1 cellular context compared by ENCODE assay signal in the genomic region with DNA sequence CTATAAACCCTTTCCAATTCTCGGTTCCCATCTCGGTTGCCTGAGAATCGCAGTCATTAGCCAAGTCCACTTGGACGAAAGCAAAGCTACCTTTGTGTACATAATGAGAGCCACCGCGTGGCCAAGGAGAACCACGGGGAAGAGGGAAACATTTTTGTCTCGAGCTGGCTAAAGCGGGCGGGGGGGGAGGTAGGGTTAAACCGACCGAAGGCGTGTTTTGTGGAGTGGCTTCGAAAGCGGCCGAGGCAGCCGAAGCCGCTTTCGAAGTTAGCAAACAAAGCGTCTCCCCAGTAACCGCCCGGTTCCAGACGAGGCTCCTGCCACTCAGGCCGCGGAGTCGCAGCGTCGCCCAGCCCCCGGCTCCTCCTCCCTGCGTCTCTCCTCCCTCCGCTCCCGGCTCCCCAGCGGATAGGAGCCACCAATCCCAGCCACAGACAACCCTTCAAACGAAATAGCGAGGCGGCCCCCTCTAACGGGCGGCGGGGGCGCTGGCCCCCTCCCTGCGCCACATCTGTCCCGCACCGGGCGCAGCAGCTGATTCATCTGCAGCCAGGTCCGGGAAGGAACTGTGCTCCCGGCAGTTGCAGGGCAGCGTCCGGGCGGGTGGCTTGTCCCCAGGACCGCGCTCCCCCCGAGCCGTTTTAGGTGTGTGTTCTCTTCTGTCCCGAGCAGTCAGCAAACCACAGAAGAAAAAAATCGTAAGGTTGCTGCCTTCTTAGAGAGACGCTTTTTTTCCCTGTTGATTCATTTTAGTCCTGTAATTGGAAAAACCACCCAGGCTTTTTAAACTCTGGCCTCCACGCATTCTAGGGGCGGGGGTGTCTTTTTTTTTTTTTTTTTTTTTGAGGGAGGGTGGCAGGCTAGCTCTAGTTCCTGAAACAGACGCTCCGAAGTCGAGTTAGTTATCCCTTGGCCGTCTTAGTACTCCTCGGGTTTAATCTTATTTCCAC.
TF ChIP-seq lines count a peak whose summit lies in the region.

No MANE protein-coding gene starts in this region.

TF ChIP-seq in K562, 482 proteins besides CTCF, POLR2A, EP300 and RAD21 (continued from another document and continues in another):
- TF ChIP-seq, protein P1, sequence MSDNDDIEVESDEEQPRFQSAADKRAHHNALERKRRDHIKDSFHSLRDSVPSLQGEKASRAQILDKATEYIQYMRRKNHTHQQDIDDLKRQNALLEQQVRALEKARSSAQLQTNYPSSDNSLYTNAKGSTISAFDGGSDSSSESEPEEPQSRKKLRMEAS (CRISPR knock-in tag; IDR thresholded peaks at IDR 0.05) = peak; percentile 85
- TF ChIP-seq, protein P2, sequence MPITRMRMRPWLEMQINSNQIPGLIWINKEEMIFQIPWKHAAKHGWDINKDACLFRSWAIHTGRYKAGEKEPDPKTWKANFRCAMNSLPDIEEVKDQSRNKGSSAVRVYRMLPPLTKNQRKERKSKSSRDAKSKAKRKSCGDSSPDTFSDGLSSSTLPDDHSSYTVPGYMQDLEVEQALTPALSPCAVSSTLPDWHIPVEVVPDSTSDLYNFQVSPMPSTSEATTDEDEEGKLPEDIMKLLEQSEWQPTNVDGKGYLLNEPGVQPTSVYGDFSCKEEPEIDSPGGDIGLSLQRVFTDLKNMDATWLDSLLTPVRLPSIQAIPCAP (CRISPR knock-in tag; IDR thresholded peaks at IDR 0.05; ENCODE audit: borderline replicate concordance) = no peak
- TF ChIP-seq NFIX (CRISPR knock-in tag; IDR thresholded peaks at IDR 0.05; ENCODE audit: low read depth) (no peak), ESRRB (CRISPR knock-in tag; IDR thresholded peaks at IDR 0.05; ENCODE audit: borderline replicate concordance) (no peak), NFIC (IDR thresholded peaks at IDR 0.05) (no peak), CBFA2T2 (conservative IDR thresholded peaks at IDR 0.05) (no peak), ZNF644 (tag; IDR thresholded peaks at IDR 0.05; ENCODE audit: low read depth) (no peak), ELF1 (tag; IDR thresholded peaks at IDR 0.05) (no peak), ZNF282 (CRISPR knock-in tag; IDR thresholded peaks at IDR 0.05) (no peak), DDX20 (tag; IDR thresholded peaks at IDR 0.05; ENCODE audit: low read depth) (no peak), GTF2E2 (tag; IDR thresholded peaks at IDR 0.05) (no peak), COPS2 (conservative IDR thresholded peaks at IDR 0.05) (no peak), CCNT2 (IDR thresholded peaks at IDR 0.05; ENCODE audit: borderline replicate concordance, extremely low read depth, insufficient read length, low read depth, low read length) (peak; percentile 99), ILF3 (IDR thresholded peaks at IDR 0.05; ENCODE audit: borderline replicate concordance) (no peak), ZNF586 (CRISPR knock-in tag; conservative IDR thresholded peaks at IDR 0.05) (no peak), POLR2B (IDR thresholded peaks at IDR 0.05; ENCODE audit: low read depth, partially characterized antibody) (no peak), CHD4 (IDR thresholded peaks at IDR 0.05; ENCODE audit: insufficient read depth, insufficient replicate concordance, low read depth, low read length, poor library complexity, severe bottlenecking) (no peak), KDM4B (IDR thresholded peaks at IDR 0.05; ENCODE audit: borderline replicate concordance in 2 of 2, low read depth in 1 of 2) (peak in 1 of 2 experiments; percentile 95; a peak in 1 of 4 replicates), ZNF583 (CRISPR knock-in tag; IDR thresholded peaks at IDR 0.05) (no peak), PURB (CRISPR knock-in tag; IDR thresholded peaks at IDR 0.05; ENCODE audit: low read depth) (no peak), GTF2F1 (IDR thresholded peaks at IDR 0.05; ENCODE audit: low read depth, low read length) (peak; percentile 88; the same call in 1 of the 2 replicates), ZNF778 (CRISPR knock-in tag; IDR thresholded peaks at IDR 0.05) (no peak), CC2D1A (IDR thresholded peaks at IDR 0.05) (no peak), HDAC6 (IDR thresholded peaks at IDR 0.05; ENCODE audit: low read depth, low read length) (no peak), ARID1B (IDR thresholded peaks at IDR 0.05) (no peak), ZNF77 (CRISPR knock-in tag; IDR thresholded peaks at IDR 0.05) (no peak), EZH2 (IDR thresholded peaks at IDR 0.05; ENCODE audit: borderline replicate concordance, low read depth, low read length) (no peak)
- TF ChIP-seq, protein P3, sequence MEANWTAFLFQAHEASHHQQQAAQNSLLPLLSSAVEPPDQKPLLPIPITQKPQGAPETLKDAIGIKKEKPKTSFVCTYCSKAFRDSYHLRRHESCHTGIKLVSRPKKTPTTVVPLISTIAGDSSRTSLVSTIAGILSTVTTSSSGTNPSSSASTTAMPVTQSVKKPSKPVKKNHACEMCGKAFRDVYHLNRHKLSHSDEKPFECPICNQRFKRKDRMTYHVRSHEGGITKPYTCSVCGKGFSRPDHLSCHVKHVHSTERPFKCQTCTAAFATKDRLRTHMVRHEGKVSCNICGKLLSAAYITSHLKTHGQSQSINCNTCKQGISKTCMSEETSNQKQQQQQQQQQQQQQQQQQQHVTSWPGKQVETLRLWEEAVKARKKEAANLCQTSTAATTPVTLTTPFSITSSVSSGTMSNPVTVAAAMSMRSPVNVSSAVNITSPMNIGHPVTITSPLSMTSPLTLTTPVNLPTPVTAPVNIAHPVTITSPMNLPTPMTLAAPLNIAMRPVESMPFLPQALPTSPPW (CRISPR knock-in tag; IDR thresholded peaks at IDR 0.05) = no peak
- TF ChIP-seq, protein P4, sequence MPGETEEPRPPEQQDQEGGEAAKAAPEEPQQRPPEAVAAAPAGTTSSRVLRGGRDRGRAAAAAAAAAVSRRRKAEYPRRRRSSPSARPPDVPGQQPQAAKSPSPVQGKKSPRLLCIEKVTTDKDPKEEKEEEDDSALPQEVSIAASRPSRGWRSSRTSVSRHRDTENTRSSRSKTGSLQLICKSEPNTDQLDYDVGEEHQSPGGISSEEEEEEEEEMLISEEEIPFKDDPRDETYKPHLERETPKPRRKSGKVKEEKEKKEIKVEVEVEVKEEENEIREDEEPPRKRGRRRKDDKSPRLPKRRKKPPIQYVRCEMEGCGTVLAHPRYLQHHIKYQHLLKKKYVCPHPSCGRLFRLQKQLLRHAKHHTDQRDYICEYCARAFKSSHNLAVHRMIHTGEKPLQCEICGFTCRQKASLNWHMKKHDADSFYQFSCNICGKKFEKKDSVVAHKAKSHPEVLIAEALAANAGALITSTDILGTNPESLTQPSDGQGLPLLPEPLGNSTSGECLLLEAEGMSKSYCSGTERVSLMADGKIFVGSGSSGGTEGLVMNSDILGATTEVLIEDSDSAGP (CRISPR knock-in tag; IDR thresholded peaks at IDR 0.05) = no peak
- TF ChIP-seq, protein P5, sequence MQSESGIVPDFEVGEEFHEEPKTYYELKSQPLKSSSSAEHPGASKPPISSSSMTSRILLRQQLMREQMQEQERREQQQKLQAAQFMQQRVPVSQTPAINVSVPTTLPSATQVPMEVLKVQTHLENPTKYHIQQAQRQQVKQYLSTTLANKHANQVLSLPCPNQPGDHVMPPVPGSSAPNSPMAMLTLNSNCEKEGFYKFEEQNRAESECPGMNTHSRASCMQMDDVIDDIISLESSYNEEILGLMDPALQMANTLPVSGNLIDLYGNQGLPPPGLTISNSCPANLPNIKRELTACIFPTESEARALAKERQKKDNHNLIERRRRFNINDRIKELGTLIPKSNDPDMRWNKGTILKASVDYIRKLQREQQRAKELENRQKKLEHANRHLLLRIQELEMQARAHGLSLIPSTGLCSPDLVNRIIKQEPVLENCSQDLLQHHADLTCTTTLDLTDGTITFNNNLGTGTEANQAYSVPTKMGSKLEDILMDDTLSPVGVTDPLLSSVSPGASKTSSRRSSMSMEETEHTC (IDR thresholded peaks at IDR 0.05) = peak; percentile 25; the same call in 1 of the 2 replicates
- TF ChIP-seq, protein P6, sequence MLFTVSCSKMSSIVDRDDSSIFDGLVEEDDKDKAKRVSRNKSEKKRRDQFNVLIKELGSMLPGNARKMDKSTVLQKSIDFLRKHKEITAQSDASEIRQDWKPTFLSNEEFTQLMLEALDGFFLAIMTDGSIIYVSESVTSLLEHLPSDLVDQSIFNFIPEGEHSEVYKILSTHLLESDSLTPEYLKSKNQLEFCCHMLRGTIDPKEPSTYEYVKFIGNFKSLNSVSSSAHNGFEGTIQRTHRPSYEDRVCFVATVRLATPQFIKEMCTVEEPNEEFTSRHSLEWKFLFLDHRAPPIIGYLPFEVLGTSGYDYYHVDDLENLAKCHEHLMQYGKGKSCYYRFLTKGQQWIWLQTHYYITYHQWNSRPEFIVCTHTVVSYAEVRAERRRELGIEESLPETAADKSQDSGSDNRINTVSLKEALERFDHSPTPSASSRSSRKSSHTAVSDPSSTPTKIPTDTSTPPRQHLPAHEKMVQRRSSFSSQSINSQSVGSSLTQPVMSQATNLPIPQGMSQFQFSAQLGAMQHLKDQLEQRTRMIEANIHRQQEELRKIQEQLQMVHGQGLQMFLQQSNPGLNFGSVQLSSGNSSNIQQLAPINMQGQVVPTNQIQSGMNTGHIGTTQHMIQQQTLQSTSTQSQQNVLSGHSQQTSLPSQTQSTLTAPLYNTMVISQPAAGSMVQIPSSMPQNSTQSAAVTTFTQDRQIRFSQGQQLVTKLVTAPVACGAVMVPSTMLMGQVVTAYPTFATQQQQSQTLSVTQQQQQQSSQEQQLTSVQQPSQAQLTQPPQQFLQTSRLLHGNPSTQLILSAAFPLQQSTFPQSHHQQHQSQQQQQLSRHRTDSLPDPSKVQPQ (CRISPR knock-in tag; IDR thresholded peaks at IDR 0.05; ENCODE audit: borderline replicate concordance) = no peak
- TF ChIP-seq, protein P7, sequence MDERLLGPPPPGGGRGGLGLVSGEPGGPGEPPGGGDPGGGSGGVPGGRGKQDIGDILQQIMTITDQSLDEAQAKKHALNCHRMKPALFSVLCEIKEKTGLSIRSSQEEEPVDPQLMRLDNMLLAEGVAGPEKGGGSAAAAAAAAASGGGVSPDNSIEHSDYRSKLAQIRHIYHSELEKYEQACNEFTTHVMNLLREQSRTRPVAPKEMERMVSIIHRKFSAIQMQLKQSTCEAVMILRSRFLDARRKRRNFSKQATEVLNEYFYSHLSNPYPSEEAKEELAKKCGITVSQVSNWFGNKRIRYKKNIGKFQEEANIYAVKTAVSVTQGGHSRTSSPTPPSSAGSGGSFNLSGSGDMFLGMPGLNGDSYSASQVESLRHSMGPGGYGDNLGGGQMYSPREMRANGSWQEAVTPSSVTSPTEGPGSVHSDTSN (CRISPR knock-in tag; IDR thresholded peaks at IDR 0.05; ENCODE audit: low read depth) = peak; percentile 84
- TF ChIP-seq, protein P7 (tag; conservative IDR thresholded peaks at IDR 0.05; ENCODE audit: low read depth) = peak; percentile 93
- TF ChIP-seq, protein P8, sequence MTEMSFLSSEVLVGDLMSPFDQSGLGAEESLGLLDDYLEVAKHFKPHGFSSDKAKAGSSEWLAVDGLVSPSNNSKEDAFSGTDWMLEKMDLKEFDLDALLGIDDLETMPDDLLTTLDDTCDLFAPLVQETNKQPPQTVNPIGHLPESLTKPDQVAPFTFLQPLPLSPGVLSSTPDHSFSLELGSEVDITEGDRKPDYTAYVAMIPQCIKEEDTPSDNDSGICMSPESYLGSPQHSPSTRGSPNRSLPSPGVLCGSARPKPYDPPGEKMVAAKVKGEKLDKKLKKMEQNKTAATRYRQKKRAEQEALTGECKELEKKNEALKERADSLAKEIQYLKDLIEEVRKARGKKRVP (CRISPR knock-in tag; IDR thresholded peaks at IDR 0.05) = no peak
- TF ChIP-seq, protein P9, sequence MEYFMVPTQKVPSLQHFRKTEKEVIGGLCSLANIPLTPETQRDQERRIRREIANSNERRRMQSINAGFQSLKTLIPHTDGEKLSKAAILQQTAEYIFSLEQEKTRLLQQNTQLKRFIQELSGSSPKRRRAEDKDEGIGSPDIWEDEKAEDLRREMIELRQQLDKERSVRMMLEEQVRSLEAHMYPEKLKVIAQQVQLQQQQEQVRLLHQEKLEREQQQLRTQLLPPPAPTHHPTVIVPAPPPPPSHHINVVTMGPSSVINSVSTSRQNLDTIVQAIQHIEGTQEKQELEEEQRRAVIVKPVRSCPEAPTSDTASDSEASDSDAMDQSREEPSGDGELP (CRISPR knock-in tag; IDR thresholded peaks at IDR 0.05; ENCODE audit: borderline replicate concordance) = peak; percentile 100
- TF ChIP-seq, protein P10, sequence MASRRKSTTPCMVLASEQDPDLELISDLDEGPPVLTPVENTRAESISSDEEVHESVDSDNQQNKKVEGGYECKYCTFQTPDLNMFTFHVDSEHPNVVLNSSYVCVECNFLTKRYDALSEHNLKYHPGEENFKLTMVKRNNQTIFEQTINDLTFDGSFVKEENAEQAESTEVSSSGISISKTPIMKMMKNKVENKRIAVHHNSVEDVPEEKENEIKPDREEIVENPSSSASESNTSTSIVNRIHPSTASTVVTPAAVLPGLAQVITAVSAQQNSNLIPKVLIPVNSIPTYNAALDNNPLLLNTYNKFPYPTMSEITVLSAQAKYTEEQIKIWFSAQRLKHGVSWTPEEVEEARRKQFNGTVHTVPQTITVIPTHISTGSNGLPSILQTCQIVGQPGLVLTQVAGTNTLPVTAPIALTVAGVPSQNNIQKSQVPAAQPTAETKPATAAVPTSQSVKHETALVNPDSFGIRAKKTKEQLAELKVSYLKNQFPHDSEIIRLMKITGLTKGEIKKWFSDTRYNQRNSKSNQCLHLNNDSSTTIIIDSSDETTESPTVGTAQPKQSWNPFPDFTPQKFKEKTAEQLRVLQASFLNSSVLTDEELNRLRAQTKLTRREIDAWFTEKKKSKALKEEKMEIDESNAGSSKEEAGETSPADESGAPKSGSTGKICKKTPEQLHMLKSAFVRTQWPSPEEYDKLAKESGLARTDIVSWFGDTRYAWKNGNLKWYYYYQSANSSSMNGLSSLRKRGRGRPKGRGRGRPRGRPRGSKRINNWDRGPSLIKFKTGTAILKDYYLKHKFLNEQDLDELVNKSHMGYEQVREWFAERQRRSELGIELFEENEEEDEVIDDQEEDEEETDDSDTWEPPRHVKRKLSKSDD (conservative IDR thresholded peaks at IDR 0.05; ENCODE audit: low read length) = no peak; the same call in 1 of the 2 replicates
